10 cellular contexts compared by ENCODE assay signal in the genomic region with DNA sequence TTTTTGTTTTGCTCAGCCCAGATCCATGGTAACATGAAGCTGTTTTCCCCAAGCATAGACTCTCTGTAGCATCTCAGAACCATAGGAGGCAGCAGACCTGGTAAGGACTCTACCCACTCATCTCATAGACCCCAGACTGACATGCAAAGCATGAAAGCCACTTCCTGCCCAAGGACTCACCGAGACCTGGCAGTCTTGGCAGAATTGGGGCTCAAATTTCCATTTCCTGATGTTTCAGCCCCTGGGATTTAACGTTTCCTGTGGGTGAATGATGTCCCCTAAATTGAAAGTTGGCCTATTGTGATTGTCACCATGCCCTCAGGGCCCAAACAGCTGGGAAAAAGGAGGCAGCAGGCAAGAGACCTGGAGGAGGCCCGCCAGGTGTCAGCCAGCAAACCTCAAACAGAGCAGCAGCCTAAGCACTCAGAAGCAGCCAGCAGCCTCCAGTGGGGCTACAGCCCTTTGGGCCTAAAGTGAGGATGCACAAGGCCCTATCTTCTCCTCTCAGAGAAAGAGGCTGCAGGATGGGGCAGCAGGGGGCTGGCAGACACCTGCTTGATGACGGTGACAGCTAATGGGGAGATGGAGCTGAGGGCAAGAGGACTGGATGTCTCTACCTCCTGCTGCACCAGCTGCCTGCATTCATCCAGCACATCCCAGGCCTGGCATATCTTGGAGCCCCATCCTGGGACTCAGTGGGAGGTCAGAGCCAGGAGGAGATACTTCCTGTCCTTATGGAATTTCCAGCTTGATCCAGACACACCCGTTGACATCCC. TPM values are rescaled to one million over a fixed set of nuclear protein-coding genes. Genes with fewer than 3 reads are reported as not detected.
DNase-seq lines count a peak whose midpoint lies in the region; ATAC-seq and TF ChIP-seq lines count a peak whose summit lies in the region.
"Had no signal": no experiment of that assay in that cellular context is flagged by ENCODE, and none has a peak within 500 bp of the region (broad histone marks: within the 10 kb centered on the region; RNA-seq: fewer than 3 reads in every experiment).

No MANE protein-coding gene starts in this region.

- intact Hi-C loops in sigmoid colon (cut with DNase I) = no loop called here
- intact Hi-C loops in stomach (cut with DNase I; ENCODE audit: low total_unique reads) = no loop called here

- no peak overlapping the region for H3K4me3 ChIP-seq in sigmoid colon
- no peak overlapping the region for H3K4me3 ChIP-seq in stomach
- H3K4me3 ChIP-seq: left lung had no signal

- 63 to 74% methylated on average over 5 of the region's 5 CpGs for WGBS in sigmoid colon, 2 donors
- 65 to 85% (median 83%) methylated on average over 4 to 5 of the region's 5 CpGs for WGBS in stomach, 5 donors

- H3K36me3 ChIP-seq in sigmoid colon (no peaks in the 10 kb centered on the region), stomach (no peaks in the 10 kb centered on the region)
- H3K36me3 ChIP-seq: left lung had no signal

- H3K27me3 ChIP-seq in sigmoid colon (no peaks in the 10 kb centered on the region), stomach (peaks cover 0 to 12% (median 0%) of the 10 kb centered on the region in 3 donors)

- TF ChIP-seq CTCF in sigmoid colon (IDR thresholded peaks at IDR 0.05) (no peak), stomach (IDR thresholded peaks at IDR 0.05) (no peak)

- no peak for TF ChIP-seq EP300 in sigmoid colon (IDR thresholded peaks at IDR 0.05)
- TF ChIP-seq EP300 in stomach (IDR thresholded peaks at IDR 0.05) = no peak

- no peaks in the 10 kb centered on the region for H3K4me1 ChIP-seq in sigmoid colon
- no peaks in the 10 kb centered on the region for H3K4me1 ChIP-seq in stomach
- H3K4me1 ChIP-seq: left lung had no signal

- H3K27ac ChIP-seq in sigmoid colon (no peak overlapping the region), stomach (no peak overlapping the region)
- H3K27ac ChIP-seq: 22Rv1, left lung had no signal

- DNase-seq in NCI-H2171 treated with DMSO at 0.1 percent for 48 hours (lab: John Stamatoyannopoulos, UW) (peak; percentile 21), NCI-H2171 (lab: John Stamatoyannopoulos, UW) (no peak), mesenteric fat pad (ENCODE audit: low spot score) (peak; percentile 53), sigmoid colon (no peak), kidney tubule cell (ENCODE audit: low spot score) (no peak), stomach (no peak)
- DNase-seq: left lung had no signal

- H3K9me3 ChIP-seq in sigmoid colon (no peaks in the 10 kb centered on the region), stomach (no peaks in the 10 kb centered on the region)
- H3K9me3 ChIP-seq: left lung had no signal

- ATAC-seq in GM21528 (IDR thresholded peaks at IDR 0.05; ENCODE audit: low FRiP score, unreplicated experiment) (peak; percentile 90), HG03571 (IDR thresholded peaks at IDR 0.05; ENCODE audit: unreplicated experiment) (peak; percentile 90)

- TF ChIP-seq POLR2A in sigmoid colon (IDR thresholded peaks at IDR 0.05) (no peak), stomach (IDR thresholded peaks at IDR 0.05) (no peak)

RNA-seq across cellular contexts. Expression of gene KRT85, which starts 8.5 kb away (rescaled TPM):
- total RNA-seq in mesenteric fat pad (not detected), sigmoid colon (not detected), stomach (not detected)
- polyA plus RNA-seq in sigmoid colon (not detected), stomach (not detected)
- total RNA-seq: left lung had no signal

RNA-seq across cellular contexts. Expression of gene KRT84, which starts 26.7 kb away (rescaled TPM):
- total RNA-seq in mesenteric fat pad (not detected), sigmoid colon (not detected), stomach (not detected)
- polyA plus RNA-seq in sigmoid colon (not detected), stomach (not detected)
- total RNA-seq: left lung had no signal

RNA-seq across cellular contexts. Expression of gene KRT83, which starts 37.6 kb away (rescaled TPM):
- total RNA-seq in mesenteric fat pad (not detected), sigmoid colon (not detected), stomach (not detected)
- polyA plus RNA-seq in sigmoid colon (not detected), stomach (not detected)
- total RNA-seq: left lung had no signal

RNA-seq across cellular contexts. Expression of gene KRT82, which starts 47.4 kb away (rescaled TPM):
- total RNA-seq in mesenteric fat pad (not detected), sigmoid colon (not detected), stomach (not detected)
- polyA plus RNA-seq in sigmoid colon (under 1 TPM in 1 of 3 donors, not detected in 2; 0.03 TPM), stomach (not detected)
- total RNA-seq: left lung had no signal

Comparison
In these comparisons a context has a peak if more than half of its experiments do, and no peak if none do; other contexts are left out.
1. DNase-seq: peak in NCI-H2171 treated with DMSO at 0.1 percent for 48 hours (single experiment) and mesenteric fat pad (single experiment); none in NCI-H2171 (single experiment), sigmoid colon (single experiment), kidney tubule cell (single experiment) and stomach (single experiment).